In the genomic region with DNA sequence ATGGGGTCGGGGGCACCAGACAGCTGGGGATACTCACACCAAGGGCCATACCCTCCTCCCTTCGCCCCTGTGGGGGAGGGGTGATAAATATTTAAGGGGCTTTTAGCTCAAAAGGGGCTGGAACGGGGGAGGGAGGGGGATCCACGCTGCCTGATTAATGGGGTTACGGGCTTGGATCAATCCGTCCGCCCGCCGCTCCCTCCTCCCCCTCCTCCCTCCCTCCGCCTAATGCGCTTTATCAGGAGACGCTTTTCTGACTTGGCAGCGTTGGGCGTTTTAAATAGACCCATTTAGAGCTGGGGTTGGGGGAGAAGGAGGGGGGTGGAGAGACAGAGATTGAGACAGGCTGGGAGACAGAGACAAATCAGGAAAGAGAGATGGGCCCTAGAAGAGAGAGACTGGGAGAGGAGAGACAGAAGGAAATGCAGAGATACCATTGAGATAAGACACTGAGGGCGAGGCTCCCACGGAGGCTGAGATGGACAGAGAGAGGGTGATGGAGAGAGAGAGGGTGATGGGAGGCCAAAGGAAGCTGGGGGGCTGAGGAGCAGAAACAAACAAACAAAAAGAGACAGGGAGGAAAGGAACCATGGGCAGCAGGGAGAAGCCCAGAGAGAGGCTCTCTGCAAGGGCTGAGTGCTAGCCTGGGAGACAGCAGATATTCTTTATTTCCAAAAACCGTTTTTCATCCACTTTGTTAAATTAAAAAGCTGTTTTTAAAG, we compare ENCODE assay signal across 19 cellular contexts. TPM values are rescaled to one million over a fixed set of nuclear protein-coding genes. Genes with fewer than 3 reads are reported as not detected.
A peak's percentile ranks its signal among the peaks of the same experiment; 100 is the strongest.
DNase-seq lines count a peak whose midpoint lies in the region; ATAC-seq, FAIRE-seq and TF ChIP-seq lines count a peak whose summit lies in the region.
"Had no signal": no experiment of that assay in that cellular context is flagged by ENCODE, and none has a peak within 500 bp of the region (broad histone marks: within the 10 kb centered on the region; RNA-seq: fewer than 3 reads in every experiment).

No MANE protein-coding gene starts in this region.

- H3K4me2 ChIP-seq in H1 (ENCODE audit: insufficient read depth in 1 of 2, low read depth in 2 of 2, low read length in 2 of 2) = peak overlapping the region; percentile 84

- H3K27me3 ChIP-seq in H1 (replicated peaks in 1 of 4; ENCODE audit: control insufficient read depth in 3 of 4, extremely low read depth in 1 of 4, insufficient read depth in 3 of 4, low read length in 3 of 4) (peaks cover 21 to 89% (median 72%) of the 10 kb centered on the region in 4 experiments), adrenal gland (peaks cover 16% of the 10 kb centered on the region)

- H4K5ac ChIP-seq in H1 (ENCODE audit: insufficient read length, low read depth, low read length) = no peak overlapping the region

- POLR2A ChIA-PET in H1 (lab: Charles Lee; ENCODE audit: partially characterized antibody) = interaction anchor here (1.2 to 5.6 kb wide), 6 partner anchors 9 to 58 kb away, joined by 3 to 36 read pairs (median 9); a partner anchor contains a TSS

- TF ChIP-seq RAD21 in H1 (IDR thresholded peaks at IDR 0.05 in 1 of 2, conservative IDR thresholded peaks at IDR 0.05 in 1 of 2; ENCODE audit: low read depth in 2 of 2, low read length in 2 of 2) = no peak

- H4K8ac ChIP-seq in H1 (ENCODE audit: extremely low read depth, insufficient read depth, low read length) = no peak overlapping the region

- H4K91ac ChIP-seq in H1 (replicated peaks; ENCODE audit: insufficient read length, low read length) = no peak overlapping the region

- no peak for TF ChIP-seq EP300 in H1 (IDR thresholded peaks at IDR 0.05; ENCODE audit: borderline replicate concordance in 1 of 2, low read depth in 2 of 2, low read length in 2 of 2)

- no peak for TF ChIP-seq CTCF in H1 (IDR thresholded peaks at IDR 0.05; ENCODE audit: control extremely low read depth in 1 of 3, insufficient read depth in 1 of 3, low read depth in 1 of 3, low read length in 3 of 3)
- no peak for TF ChIP-seq CTCF in adrenal gland (IDR thresholded peaks at IDR 0.05)

- H2BK5ac ChIP-seq in H1 (ENCODE audit: low read depth, low read length) = peak overlapping the region; percentile 60; the same call in 1 of the 2 replicates

- H2AFZ ChIP-seq in H1 (ENCODE audit: low read length) = no peak overlapping the region; the same call in 1 of the 2 replicates

- no peaks in the 10 kb centered on the region for H3K79me2 ChIP-seq in H1 (ENCODE audit: control insufficient read depth in 1 of 2, insufficient read depth in 2 of 2, low read length in 2 of 2)

- no peak for TF ChIP-seq POLR2A in H1 (IDR thresholded peaks at IDR 0.05; ENCODE audit: control extremely low read depth in 1 of 2, low read depth in 2 of 2, low read length in 2 of 2)
- TF ChIP-seq POLR2A in adrenal gland (IDR thresholded peaks at IDR 0.05) = no peak

- peaks cover 0 to 5% of the 10 kb centered on the region in 2 experiments for H4K20me1 ChIP-seq in H1 (replicated peaks in 1 of 2; ENCODE audit: control insufficient read depth in 1 of 2, insufficient read depth in 2 of 2, low read length in 2 of 2)

- H3K14ac ChIP-seq in H1 (ENCODE audit: insufficient read length) = no peak overlapping the region

- no peak overlapping the region for H3K9ac ChIP-seq in H1 (replicated peaks in 1 of 4; ENCODE audit: extremely low read depth in 1 of 4, low read depth in 3 of 4, low read length in 3 of 4)

- H3K4me3 ChIP-seq in H1 (ENCODE audit: extremely low read depth in 1 of 4, insufficient read depth in 2 of 4, low read depth in 3 of 4, low read length in 4 of 4) (peak overlapping the region; percentile 24 to 55 (median 44); a peak in 5 of 8 replicates), adrenal gland (no peak overlapping the region)
- H3K4me3 ChIP-seq: upper lobe of right lung had no signal

- no peaks in the 10 kb centered on the region for H3K9me3 ChIP-seq in H1 (ENCODE audit: insufficient read depth in 2 of 2, low read depth in 1 of 2, low read length in 1 of 2)
- H3K9me3 ChIP-seq in adrenal gland (replicated peaks in 1 of 3) = no peaks in the 10 kb centered on the region
- H3K9me3 ChIP-seq: upper lobe of right lung had no signal

- H2BK15ac ChIP-seq in H1 (ENCODE audit: low read length) = peak overlapping the region; percentile 88; the same call in 1 of the 2 replicates

- FAIRE-seq in H1 (lab: Jason Lieb, UNC) = no peak

- H3K36me3 ChIP-seq in H1 (ENCODE audit: control insufficient read depth in 2 of 4, insufficient read depth in 4 of 4, low read length in 3 of 4) (no peaks in the 10 kb centered on the region), adrenal gland (replicated peaks in 1 of 2) (no peaks in the 10 kb centered on the region)
- H3K36me3 ChIP-seq: brain microvascular endothelial cell, upper lobe of right lung had no signal

- in situ Hi-C loops in KBM-7 (cut with MboI; ENCODE audit: low pct_unique_long_range_greater_than_20kb, low sequenced_read_pairs) = loop anchor here (25.0 kb wide), 1 partner anchor 167 kb away; no protein-coding TSS in a partner anchor

- no peak overlapping the region for H3K23ac ChIP-seq in H1 (ENCODE audit: insufficient read length)

- peak overlapping the region; percentile 96; the same call in 1 of the 2 replicates for H2BK12ac ChIP-seq in H1 (ENCODE audit: low read depth, low read length)

- no peak overlapping the region for H3K56ac ChIP-seq in H1 (replicated peaks; ENCODE audit: insufficient read length, low read depth, low read length)

- H3K79me1 ChIP-seq in H1 (ENCODE audit: low read depth, low read length) = no peaks in the 10 kb centered on the region

- 17% methylated on average over 4 of the region's 17 CpGs; no CpG with 5 or more reads in 1 of the 2 experiments for WGBS in H1 (ENCODE audit: extremely low coverage in 1 of 2, insufficient coverage in 1 of 2, insufficient read length in 1 of 2, insufficient replicate concordance in 2 of 2, low coverage in 1 of 2, low lambda C conversion rate in 2 of 2, missing lambda C conversion rate in 1 of 2), 2 experiments
- WGBS in adrenal gland, 4 donors = 26 to 47% (median 37%) methylated on average over 14 to 17 of the region's 17 CpGs

- H3K27ac ChIP-seq in H1 (ENCODE audit: low read depth, low read length) = no peak overlapping the region
- H3K27ac ChIP-seq in adrenal gland = peak overlapping the region in 1 of 5 donors; percentile 70
- H3K27ac ChIP-seq: brain microvascular endothelial cell, upper lobe of right lung had no signal

- 0 out of 2 replicates have a peak overlapping the region, but pooled peaks have one; percentile 71 for H3K18ac ChIP-seq in H1 (ENCODE audit: extremely low read depth, low read length)

- CTCF ChIA-PET in H1 (lab: Charles Lee; ENCODE audit: partially characterized antibody) = interaction anchor here (0.9 to 13.8 kb wide), 15 partner anchors 9 to 175 kb away, joined by 3 to 241 read pairs (median 5); a partner anchor contains a TSS

- DNase-seq in D341Med (ENCODE audit: low spot score) (peak; percentile 68), NCI-H1092 treated with DMSO at 0.1 percent for 48 hours (lab: John Stamatoyannopoulos, UW) (peak; percentile 73), H1 (ENCODE audit: low read depth in 1 of 2, low spot score in 2 of 2) (no peak), midbrain (lab: John Stamatoyannopoulos, UW) (peak; percentile 31), KBM-7 (no peak), adrenal gland (no peak)
- DNase-seq in activated CD4-positive, alpha-beta T cell treated with anti-CD3 and anti-CD28 coated beads for 4 hours = no peak
- DNase-seq: activated B cell treated with CpG ODN at 0.5 μM for 24 hours; activated CD8-positive, alpha-beta memory T cell treated with anti-CD3 and anti-CD28 coated beads, Interleukin-2, amount 10 ng/mL, durations not matched to agents 7 days and 5 days; activated naive CD4-positive, alpha-beta T cell treated with anti-CD3 and anti-CD28 coated beads for 36 hours; brain microvascular endothelial cell; effector CD4-positive, alpha-beta T cell; NCI-H226; occipital lobe; OCI-M1; stimulated activated naive B cell treated with anti-CD40 and anti-IgM and Interleukin-4, amounts not matched to agents 10 μg/mL and 1 μg/mL and 100 μg/mL, for 72 hours; upper lobe of right lung had no signal

- intact Hi-C loops in adrenal gland (cut with DNase I) = no loop called here

- H2BK120ac ChIP-seq in H1 (replicated peaks; ENCODE audit: low read depth, low read length) = peak overlapping the region; percentile 69

- H2BK20ac ChIP-seq in H1 (ENCODE audit: low read length) = 0 out of 2 replicates have a peak overlapping the region, but pooled peaks have one; percentile 48

- H3K4me1 ChIP-seq in H1 (replicated peaks in 1 of 4; ENCODE audit: control insufficient read depth in 3 of 4, insufficient read depth in 4 of 4, low read length in 3 of 4) (peaks cover 12 to 41% (median 28%) of the 10 kb centered on the region in 4 experiments), adrenal gland (replicated peaks in 1 of 2) (peaks cover 0 to 5% of the 10 kb centered on the region in 2 donors)
- H3K4me1 ChIP-seq: upper lobe of right lung had no signal

- H2AK5ac ChIP-seq in H1 (ENCODE audit: low read depth, low read length) = peak overlapping the region; percentile 75; the same call in 1 of the 2 replicates

- no peak overlapping the region for H3K4ac ChIP-seq in H1 (replicated peaks; ENCODE audit: insufficient read length, low read depth, low read length)

- ATAC-seq in GM19452 (IDR thresholded peaks at IDR 0.05; ENCODE audit: unreplicated experiment) = no peak
- ATAC-seq: activated CD8-positive, alpha-beta memory T cell treated with anti-CD3 and anti-CD28 coated beads, Interleukin-2, amount 10 ng/mL, durations not matched to agents 7 days and 5 days; stimulated activated naive B cell treated with anti-CD40 and anti-IgM and Interleukin-4, amounts not matched to agents 10 μg/mL and 1 μg/mL and 100 μg/mL, for 72 hours; upper lobe of right lung had no signal

- H3K23me2 ChIP-seq in H1 (ENCODE audit: low read depth, low read length) = peaks cover 19% of the 10 kb centered on the region; the same call in 1 of the 2 replicates

RNA-seq across cellular contexts. Expression of a gene that starts 10.3 kb away (rescaled TPM):
- total RNA-seq in H1 (2021; fragmentation: NEBNext Ultra II Directional; extraction: Animal tissue kit (Norgen Biotek cat#: 25700)) = 1.2 and 1.5 TPM in 2 replicates
- 4.2 and 5.4 TPM in 2 replicates for polyA plus RNA-seq in H1 (2011; rRNA removed)
- 1.8 TPM for polyA plus RNA-seq in H1 (2011; cell fraction: cytosol; rRNA removed)
- polyA plus RNA-seq in H1 (2011; cell fraction: nucleus; rRNA removed) = 2.7 TPM
- polyA plus RNA-seq in H1 (2012, experiment 1 of 2) = 1.1 to 3.0 TPM (median 1.6 TPM) in 4 replicates
- polyA plus RNA-seq in H1 (2012, experiment 2 of 2) = 1.2 TPM
- 1.5 TPM for polyA plus RNA-seq in H1 (2013, experiment 1 of 2)
- 1.6 TPM for polyA plus RNA-seq in H1 (2013, experiment 2 of 2)
- 0.90 and 1.2 TPM in 2 replicates for polyA minus RNA-seq in H1 (2011; rRNA and poly(A)+ RNA removed)
- 1.1 TPM for polyA minus RNA-seq in H1 (2011; cell fraction: cytosol; rRNA and poly(A)+ RNA removed)
- polyA minus RNA-seq in H1 (2011; cell fraction: nucleus; rRNA and poly(A)+ RNA removed) = 0.30 TPM
- 1 to 10 TPM; 2.2 to 9.7 (median 3.8) TPM for total RNA-seq in adrenal gland
- 10 to 100 TPM in 1 of 3 donors, 1 to 10 TPM in 2; 1.1 to 15.2 (median 5.7) TPM for polyA plus RNA-seq in adrenal gland
- total RNA-seq: activated B cell treated with CpG ODN at 0.5 μM for 24 hours; activated CD8-positive, alpha-beta memory T cell treated with anti-CD3 and anti-CD28 coated beads, Interleukin-2, amount 10 ng/mL, durations not matched to agents 7 days and 5 days; activated naive CD4-positive, alpha-beta T cell treated with anti-CD3 and anti-CD28 coated beads for 36 hours; HT-29 had no signal

RNA-seq across cellular contexts. Expression of a gene that starts 32.6 kb away (rescaled TPM):
- total RNA-seq in H1 (2021; fragmentation: NEBNext Ultra II Directional; extraction: Animal tissue kit (Norgen Biotek cat#: 25700)) = 21.6 and 25.6 TPM in 2 replicates
- polyA plus RNA-seq in H1 (2011; rRNA removed) (75.0 and 82.3 TPM in 2 replicates), adrenal gland (10 to 100 TPM; 10.5 to 32.5 (median 28.3) TPM)
- 52.2 TPM for polyA plus RNA-seq in H1 (2011; cell fraction: cytosol; rRNA removed)
- 44.1 TPM for polyA plus RNA-seq in H1 (2011; cell fraction: nucleus; rRNA removed)
- 34.0 to 45.6 TPM (median 39.2 TPM) in 4 replicates for polyA plus RNA-seq in H1 (2012, experiment 1 of 2)
- 62.5 TPM for polyA plus RNA-seq in H1 (2012, experiment 2 of 2)
- polyA plus RNA-seq in H1 (2013, experiment 1 of 2) = 34.6 TPM
- 35.3 TPM for polyA plus RNA-seq in H1 (2013, experiment 2 of 2)
- 8.6 and 14.4 TPM in 2 replicates for polyA minus RNA-seq in H1 (2011; rRNA and poly(A)+ RNA removed)
- 16.2 TPM for polyA minus RNA-seq in H1 (2011; cell fraction: cytosol; rRNA and poly(A)+ RNA removed)
- 12.0 TPM for polyA minus RNA-seq in H1 (2011; cell fraction: nucleus; rRNA and poly(A)+ RNA removed)
- 10 to 100 TPM; 11.3 to 40.9 (median 26.8) TPM for total RNA-seq in adrenal gland

RNA-seq across cellular contexts. Expression of a gene that starts 41.0 kb away (rescaled TPM):
- 23.4 and 25.6 TPM in 2 replicates for total RNA-seq in H1 (2021; fragmentation: NEBNext Ultra II Directional; extraction: Animal tissue kit (Norgen Biotek cat#: 25700))
- polyA plus RNA-seq in H1 (2011; rRNA removed) (37.8 and 39.2 TPM in 2 replicates), adrenal gland (10 to 100 TPM; 51.3 to 95.8 (median 74.0) TPM)
- polyA plus RNA-seq in H1 (2011; cell fraction: cytosol; rRNA removed) = 36.2 TPM
- 28.6 TPM for polyA plus RNA-seq in H1 (2011; cell fraction: nucleus; rRNA removed)
- polyA plus RNA-seq in H1 (2012, experiment 1 of 2) = 31.7 to 38.2 TPM (median 34.4 TPM) in 4 replicates
- polyA plus RNA-seq in H1 (2012, experiment 2 of 2) = 67.1 TPM
- 21.3 TPM for polyA plus RNA-seq in H1 (2013, experiment 1 of 2)
- 22.3 TPM for polyA plus RNA-seq in H1 (2013, experiment 2 of 2)
- 25.2 and 26.6 TPM in 2 replicates for polyA minus RNA-seq in H1 (2011; rRNA and poly(A)+ RNA removed)
- polyA minus RNA-seq in H1 (2011; cell fraction: cytosol; rRNA and poly(A)+ RNA removed) = 7.0 TPM
- 12.9 TPM for polyA minus RNA-seq in H1 (2011; cell fraction: nucleus; rRNA and poly(A)+ RNA removed)
- total RNA-seq in adrenal gland = 100 to 1,000 TPM in 5 of 8 donors, 10 to 100 TPM in 3; 46.6 to 163 (median 108) TPM

RNA-seq across cellular contexts. Expression of a gene that starts 49.6 kb away (rescaled TPM):
- total RNA-seq in H1 (2021; fragmentation: NEBNext Ultra II Directional; extraction: Animal tissue kit (Norgen Biotek cat#: 25700)) = not detected in 2 replicates
- polyA plus RNA-seq in H1 (2011; rRNA removed) (0.08 and 0.25 TPM in 2 replicates), adrenal gland (not detected)
- polyA plus RNA-seq in H1 (2011; cell fraction: cytosol; rRNA removed) = 0.12 TPM
- 0.33 TPM for polyA plus RNA-seq in H1 (2011; cell fraction: nucleus; rRNA removed)
- polyA plus RNA-seq in H1 (2012, experiment 1 of 2) = 0.11 to 0.29 TPM in 2 of 4 replicates, not detected in the others
- not detected for polyA plus RNA-seq in H1 (2012, experiment 2 of 2)
- 0.04 TPM for polyA plus RNA-seq in H1 (2013, experiment 1 of 2)
- 0.04 TPM for polyA plus RNA-seq in H1 (2013, experiment 2 of 2)
- not detected in 2 replicates for polyA minus RNA-seq in H1 (2011; rRNA and poly(A)+ RNA removed)
- polyA minus RNA-seq in H1 (2011; cell fraction: cytosol; rRNA and poly(A)+ RNA removed) = not detected
- not detected for polyA minus RNA-seq in H1 (2011; cell fraction: nucleus; rRNA and poly(A)+ RNA removed)
- total RNA-seq in adrenal gland = not detected
- total RNA-seq: activated B cell treated with CpG ODN at 0.5 μM for 24 hours, HT-29, occipital lobe, upper lobe of right lung had no signal

RNA-seq across cellular contexts. Expression of a gene that starts 56.5 kb away (rescaled TPM):
- total RNA-seq in H1 (2021; fragmentation: NEBNext Ultra II Directional; extraction: Animal tissue kit (Norgen Biotek cat#: 25700)) = 12.2 and 14.1 TPM in 2 replicates
- 49.4 and 60.4 TPM in 2 replicates for polyA plus RNA-seq in H1 (2011; rRNA removed)
- 29.2 TPM for polyA plus RNA-seq in H1 (2011; cell fraction: cytosol; rRNA removed)
- polyA plus RNA-seq in H1 (2011; cell fraction: nucleus; rRNA removed) = 23.2 TPM
- polyA plus RNA-seq in H1 (2012, experiment 1 of 2) = 9.7 to 24.6 TPM (median 19.1 TPM) in 4 replicates
- polyA plus RNA-seq in H1 (2012, experiment 2 of 2) = 20.1 TPM
- 15.4 TPM for polyA plus RNA-seq in H1 (2013, experiment 1 of 2)
- 15.5 TPM for polyA plus RNA-seq in H1 (2013, experiment 2 of 2)
- polyA minus RNA-seq in H1 (2011; rRNA and poly(A)+ RNA removed) = 3.8 and 8.2 TPM in 2 replicates
- 6.1 TPM for polyA minus RNA-seq in H1 (2011; cell fraction: cytosol; rRNA and poly(A)+ RNA removed)
- polyA minus RNA-seq in H1 (2011; cell fraction: nucleus; rRNA and poly(A)+ RNA removed) = 7.1 TPM
- under 1 TPM in 1 of 8 donors, not detected in 7; 0.39 TPM for total RNA-seq in adrenal gland
- 1 to 10 TPM in 1 of 3 donors, under 1 TPM in 2; 0.24 to 1.6 (median 0.88) TPM for polyA plus RNA-seq in adrenal gland
- total RNA-seq: activated B cell treated with CpG ODN at 0.5 μM for 24 hours; activated CD8-positive, alpha-beta memory T cell treated with anti-CD3 and anti-CD28 coated beads, Interleukin-2, amount 10 ng/mL, durations not matched to agents 7 days and 5 days had no signal

Comparison
In these comparisons a context has a peak if more than half of its experiments do, and no peak if none do; other contexts are left out.
1. DNase-seq: peak in D341Med (single experiment), NCI-H1092 treated with DMSO at 0.1 percent for 48 hours (single experiment) and midbrain (single experiment); none in H1 (0 of 2), KBM-7 (single experiment), activated CD4-positive, alpha-beta T cell treated with anti-CD3 and anti-CD28 coated beads for 4 hours (0 of 2) and adrenal gland (0 of 7).
2. H3K4me3 ChIP-seq: peak in H1 (4 of 4); none in adrenal gland (0 of 4).